In the genomic region with DNA sequence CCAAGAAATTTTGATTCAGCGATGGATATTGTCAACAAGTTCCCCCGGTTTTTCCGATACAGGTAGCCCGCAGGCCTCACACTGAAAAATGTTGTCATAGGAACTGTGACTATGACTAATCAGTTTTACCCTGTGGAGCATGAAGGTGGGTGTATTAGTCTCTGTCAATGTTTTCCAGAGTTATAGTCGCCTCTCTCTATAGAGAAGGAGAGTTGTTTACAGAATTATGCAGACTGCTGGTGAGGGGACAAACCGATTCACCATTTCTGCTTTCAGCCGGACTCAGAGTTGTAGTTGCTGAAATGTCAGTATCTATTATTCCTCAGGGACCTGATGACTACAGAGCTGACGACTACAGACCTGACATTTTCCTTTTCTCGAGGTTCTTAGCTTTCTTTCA, we compare ENCODE assay signal across 10 cellular contexts.
DNase-seq lines count a peak whose midpoint lies in the region; ATAC-seq and FAIRE-seq lines count a peak whose summit lies in the region.
"Had no signal": no experiment of that assay in that cellular context is flagged by ENCODE, and none has a peak within 500 bp of the region (broad histone marks: within the 10 kb centered on the region; RNA-seq: fewer than 3 reads in every experiment).

No MANE protein-coding gene starts in this region.

- peak; percentile 77 for ATAC-seq in GM19463 (IDR thresholded peaks at IDR 0.05; ENCODE audit: unreplicated experiment)
- no peak for ATAC-seq in GM18858 (IDR thresholded peaks at IDR 0.05; ENCODE audit: unreplicated experiment)
- ATAC-seq: Right ventricle myocardium inferior had no signal

- FAIRE-seq in urothelium cell line (lab: Jason Lieb, UNC), result no peak

- peak; percentile 5 for DNase-seq in COLO668 (lab: John Stamatoyannopoulos, UW; ENCODE audit: unreplicated experiment)
- DNase-seq in SW480 (ENCODE audit: low spot score), result peak; percentile 22
- DNase-seq in left kidney (ENCODE audit: low read depth, low spot score), result peak; percentile 77
- no peak for DNase-seq in OCI-M1 (lab: John Stamatoyannopoulos, UW)
- DNase-seq in urothelium cell line (ENCODE audit: low spot score), result no peak
- DNase-seq in D341Med (ENCODE audit: low spot score), result no peak
- DNase-seq: stimulated activated CD8-positive, alpha-beta memory T cell treated with anti-CD3 and anti-CD28 coated beads, Interleukin-4, amount 100 ng/mL, for 48 hours had no signal

Comparison
In these comparisons a context has a peak if more than half of its experiments do, and no peak if none do; other contexts are left out.
1. DNase-seq: peak in COLO668 (single experiment), SW480 (single experiment) and left kidney (single experiment); none in OCI-M1 (single experiment), urothelium cell line (single experiment) and D341Med (single experiment).